ENCODE assay signal across 18 cellular contexts in genomic region chr13:96994849-96995243, GRCh38. TPM values are rescaled to one million over a fixed set of nuclear protein-coding genes. Genes with fewer than 3 reads are reported as not detected.
DNase-seq lines count a peak whose midpoint lies in the region; ATAC-seq and TF ChIP-seq lines count a peak whose summit lies in the region.
"Had no signal": no experiment of that assay in that cellular context is flagged by ENCODE, and none has a peak within 500 bp of the region (broad histone marks: within the 10 kb centered on the region; RNA-seq: fewer than 3 reads in every experiment).

No MANE protein-coding gene starts in this region.

- H3K4me1 Mint-ChIP-seq in activated T-cell treated with anti-CD3 and anti-CD28 coated beads, Interleukin-2, amount 50 U/mL, for 72 hours (ENCODE audit: low read depth) = no peaks in the 10 kb centered on the region
- H3K4me1 Mint-ChIP-seq: stimulated activated effector memory CD8-positive, alpha-beta T cell treated with anti-CD3 and anti-CD28 coated beads, Interleukin-12 subunit alpha, Interleukin-12 subunit beta, amount 100 ng/mL, for 72 hours had no signal

- TF ChIP-seq CTCF in mammary epithelial cell (conservative IDR thresholded peaks at IDR 0.05 in 1 of 2, IDR thresholded peaks at IDR 0.05 in 1 of 2; ENCODE audit: extremely low read depth in 1 of 2, insufficient read depth in 1 of 2, low read depth in 1 of 2, low read length in 2 of 2) = no peak

- peaks cover 0 to 4% of the 10 kb centered on the region in 2 donors for H3K36me3 Mint-ChIP-seq in activated T-cell treated with anti-CD3 and anti-CD28 coated beads, Interleukin-2, amount 50 U/mL, for 72 hours (ENCODE audit: insufficient read depth in 2 of 2)
- H3K36me3 Mint-ChIP-seq: CD4-positive, alpha-beta memory T cell; stimulated activated effector memory CD8-positive, alpha-beta T cell treated with anti-CD3 and anti-CD28 coated beads, Interleukin-12 subunit alpha, Interleukin-12 subunit beta, amount 100 ng/mL, for 72 hours had no signal

- peak overlapping the region; percentile 79 for H2AFZ ChIP-seq in mammary epithelial cell (ENCODE audit: low read depth, low read length)

- peak overlapping the region; percentile 22 to 43 for H3K4me3 Mint-ChIP-seq in activated T-cell treated with anti-CD3 and anti-CD28 coated beads, Interleukin-2, amount 50 U/mL, for 72 hours
- H3K4me3 Mint-ChIP-seq: activated T-cell treated with anti-CD3 and anti-CD28 coated beads, Interleukin-2, amount 50 U/mL, for 4 hours; stimulated activated effector memory CD8-positive, alpha-beta T cell treated with anti-CD3 and anti-CD28 coated beads, Interleukin-12 subunit alpha, Interleukin-12 subunit beta, amount 100 ng/mL, for 72 hours had no signal

- no peaks in the 10 kb centered on the region for H3K79me2 ChIP-seq in mammary epithelial cell (ENCODE audit: insufficient read depth, low read length)

- in situ Hi-C loops in mammary epithelial cell (cut with MboI; ENCODE audit: low sequenced_read_pairs in 2 of 2) = no loop called here

- ATAC-seq in activated T-cell treated with anti-CD3 and anti-CD28 coated beads, Interleukin-2, amount 50 U/mL, for 72 hours (replicated peaks in 1 of 2) = no peak
- no peak for ATAC-seq in HG03378 (IDR thresholded peaks at IDR 0.05; ENCODE audit: unreplicated experiment)

- peaks cover 19% of the 10 kb centered on the region for H3K27me3 ChIP-seq in mammary epithelial cell (ENCODE audit: insufficient read depth, low read length)
- peaks cover 89% of the 10 kb centered on the region for H3K27me3 ChIP-seq in iPS-20b (ENCODE audit: insufficient read depth, low read length)
- H3K27me3 ChIP-seq in stomach smooth muscle (ENCODE audit: control insufficient read depth in 1 of 2, insufficient read depth in 2 of 2, low read length in 2 of 2) = peaks cover 13 to 34% of the 10 kb centered on the region in 2 donors

- H3K9ac ChIP-seq in mammary epithelial cell (ENCODE audit: insufficient read depth, low read length) (no peak overlapping the region), iPS-20b (ENCODE audit: low read depth, low read length) (peak overlapping the region; percentile 25; the same call in 1 of the 2 replicates), stomach smooth muscle (ENCODE audit: low read length in 2 of 2) (no peak overlapping the region)

- no peak overlapping the region for H3K27ac ChIP-seq in mammary epithelial cell (ENCODE audit: insufficient read depth, low read depth, low read length)
- H3K27ac ChIP-seq in iPS-20b (ENCODE audit: low read length) = no peak overlapping the region
- H3K27ac ChIP-seq in stomach smooth muscle (ENCODE audit: low read length) = no peak overlapping the region
- H3K27ac ChIP-seq: 22Rv1, epithelial cell of prostate, pancreas had no signal

- no TSS peak for BruUV-seq in mammary epithelial cell (replicated peaks; lab: Mats Ljungman, UMichigan)

- dilution Hi-C loops in mammary epithelial cell (cut with HindIII; ENCODE audit: low sequenced_read_pairs) = no loop called here

- DNase-seq in activated T-cell treated with anti-CD3 and anti-CD28 coated beads, Interleukin-2, amount 50 U/mL, for 72 hours = no peak
- DNase-seq in activated T-cell treated with anti-CD3 and anti-CD28 coated beads for 4 hours (no peak), mammary epithelial cell (no peak), A172 (ENCODE audit: low spot score) (no peak), CD1c-positive myeloid dendritic cell (ENCODE audit: extremely low spot score) (no peak)
- DNase-seq: activated CD4-positive, alpha-beta T cell treated with anti-CD3 and anti-CD28 coated beads, Interleukin-2, amount 50 U/mL, for 1 hour; activated T-cell treated with anti-CD3 and anti-CD28 coated beads, Interleukin-2, amount 50 U/mL, for 4 hours; CD4-positive, alpha-beta memory T cell; KG1; NCI-H1092 treated with DMSO at 0.1 percent for 48 hours had no signal

- no peaks in the 10 kb centered on the region for H3K36me3 ChIP-seq in mammary epithelial cell (ENCODE audit: insufficient read depth, low read length)
- no peaks in the 10 kb centered on the region for H3K36me3 ChIP-seq in iPS-20b (ENCODE audit: insufficient read depth, low read depth, low read length)
- no peaks in the 10 kb centered on the region for H3K36me3 ChIP-seq in stomach smooth muscle (ENCODE audit: control insufficient read depth in 2 of 2, insufficient read depth in 2 of 2, low read length in 2 of 2)
- H3K36me3 ChIP-seq: pancreas had no signal

- H3K9me3 ChIP-seq in mammary epithelial cell (replicated peaks; ENCODE audit: insufficient read depth, low read length) (no peaks in the 10 kb centered on the region), iPS-20b (ENCODE audit: insufficient read depth, low read depth, low read length) (no peaks in the 10 kb centered on the region), stomach smooth muscle (ENCODE audit: control insufficient read depth in 2 of 2, low read length in 2 of 2) (no peaks in the 10 kb centered on the region)
- H3K9me3 ChIP-seq: pancreas had no signal

- peak overlapping the region; percentile 91 for H3K4me2 ChIP-seq in mammary epithelial cell (ENCODE audit: insufficient read depth, low read depth, low read length)

- H4K20me1 ChIP-seq in mammary epithelial cell (ENCODE audit: insufficient read depth, low read length) = no peaks in the 10 kb centered on the region

- no peak overlapping the region for H3K27ac Mint-ChIP-seq in activated T-cell treated with anti-CD3 and anti-CD28 coated beads, Interleukin-2, amount 50 U/mL, for 72 hours
- H3K27ac Mint-ChIP-seq: CD4-positive, alpha-beta memory T cell; stimulated activated effector memory CD8-positive, alpha-beta T cell treated with anti-CD3 and anti-CD28 coated beads, Interleukin-12 subunit alpha, Interleukin-12 subunit beta, amount 100 ng/mL, for 72 hours had no signal

- peaks cover 41% of the 10 kb centered on the region for H3K27me3 Mint-ChIP-seq in activated T-cell treated with anti-CD3 and anti-CD28 coated beads, Interleukin-2, amount 50 U/mL, for 72 hours (ENCODE audit: low read depth)

- H3K9me3 Mint-ChIP-seq in activated T-cell treated with anti-CD3 and anti-CD28 coated beads, Interleukin-2, amount 50 U/mL, for 72 hours = peaks cover 2 to 5% of the 10 kb centered on the region in 2 donors
- H3K9me3 Mint-ChIP-seq: stimulated activated effector memory CD8-positive, alpha-beta T cell treated with anti-CD3 and anti-CD28 coated beads, Interleukin-12 subunit alpha, Interleukin-12 subunit beta, amount 100 ng/mL, for 72 hours had no signal

- WGBS in mammary epithelial cell (ENCODE audit: low coverage, missing lambda C conversion rate) = 43% methylated on average over 7 of the region's 10 CpGs

- no peak overlapping the region for H3K4me3 ChIP-seq in mammary epithelial cell (replicated peaks in 1 of 3; ENCODE audit: insufficient read depth in 1 of 3, low read depth in 2 of 3, low read length in 3 of 3)
- peak overlapping the region; percentile 83 for H3K4me3 ChIP-seq in iPS-20b (ENCODE audit: low read length)
- H3K4me3 ChIP-seq in stomach smooth muscle (ENCODE audit: low read length in 2 of 2) = peak overlapping the region; percentile 13 to 71

- CTCF ChIA-PET in mammary epithelial cell (lab: Charles Lee; ENCODE audit: low non-redundant PET) = no interaction called here

- peaks cover 11% of the 10 kb centered on the region for H3K4me1 ChIP-seq in mammary epithelial cell (ENCODE audit: insufficient read depth, low read length)
- no peaks in the 10 kb centered on the region; the same call in 1 of the 2 replicates for H3K4me1 ChIP-seq in iPS-20b (ENCODE audit: insufficient read depth, low read length)
- H3K4me1 ChIP-seq in stomach smooth muscle (ENCODE audit: control insufficient read depth, insufficient read depth, low read length) = peaks cover 3% of the 10 kb centered on the region
- H3K4me1 ChIP-seq: pancreas had no signal

- intact Hi-C loops in mammary epithelial cell (cut with micrococcal nuclease) = no loop called here

RNA-seq across cellular contexts. Expression of gene OXGR1, which starts 0.6 kb away (rescaled TPM):
- not detected for total RNA-seq in activated T-cell treated with anti-CD3 and anti-CD28 coated beads, Interleukin-2, amount 50 U/mL, for 72 hours
- total RNA-seq in mammary epithelial cell = not detected
- not detected for polyA plus RNA-seq in mammary epithelial cell
- polyA minus RNA-seq in mammary epithelial cell = not detected
- total RNA-seq in A172 (2014; rRNA removed; shearing (Covaris generic)) = not detected in 2 replicates
- total RNA-seq: activated T-cell treated with anti-CD3 and anti-CD28 coated beads, Interleukin-2, amount 50 U/mL, for 4 hours; CD4-positive, alpha-beta memory T cell; mononuclear cell had no signal
- polyA plus RNA-seq: CD4-positive, alpha-beta memory T cell had no signal

Comparison
In these comparisons a context has a peak if more than half of its experiments do, and no peak if none do; other contexts are left out.
1. H3K4me3 ChIP-seq: peak in iPS-20b (single experiment) and stomach smooth muscle (2 of 2); none in mammary epithelial cell (0 of 3).